1 cellular context compared by ENCODE assay signal in the genomic region with DNA sequence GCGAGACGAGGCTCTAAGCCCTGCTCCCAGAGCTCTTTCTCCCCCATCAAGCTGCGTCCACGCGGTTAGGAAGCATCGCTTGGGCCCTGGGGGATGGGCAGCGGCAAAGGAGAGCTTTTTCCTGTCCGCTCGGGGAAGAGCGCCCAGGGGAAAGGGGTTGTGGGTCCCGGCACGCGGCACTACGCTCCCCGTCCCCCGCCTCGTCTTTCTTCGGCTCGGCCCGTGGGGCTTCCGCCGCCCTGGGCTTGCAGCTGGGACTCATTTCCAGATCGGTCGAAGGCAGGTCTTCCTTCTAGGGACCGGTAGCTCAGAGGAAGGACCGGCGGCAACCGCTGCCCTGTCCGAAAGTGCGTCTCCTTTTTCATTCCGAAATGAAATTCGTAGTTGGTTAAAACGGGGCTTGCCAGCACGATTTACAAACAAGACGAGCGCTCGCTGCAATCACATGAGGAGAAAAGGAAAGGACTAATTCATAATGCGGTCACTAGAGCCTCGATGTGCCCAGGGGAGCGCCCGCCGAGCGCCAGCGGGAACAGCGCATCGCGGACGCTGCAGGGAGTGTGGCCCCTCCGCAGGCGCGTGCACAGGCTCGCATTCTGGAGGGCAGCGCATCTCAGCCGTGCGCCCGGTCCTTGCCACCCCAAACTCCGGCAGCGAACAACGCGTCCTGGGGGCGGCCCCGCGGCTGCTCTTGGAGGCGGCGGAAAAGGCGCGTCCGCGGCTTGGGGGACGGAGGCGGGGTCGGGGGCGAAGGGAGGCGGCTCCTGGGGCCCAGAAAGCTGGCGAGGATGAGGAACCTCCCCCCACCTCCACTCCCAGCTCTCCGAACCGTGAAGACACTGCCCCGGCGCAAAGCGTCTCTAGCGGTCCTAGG.
TF ChIP-seq lines count a peak whose summit lies in the region.

No MANE protein-coding gene starts in this region.

TF ChIP-seq in K562, 482 proteins besides CTCF, POLR2A, EP300 and RAD21 (continued from another document and continues in another):
- TF ChIP-seq NEUROD1 (IDR thresholded peaks at IDR 0.05; ENCODE audit: borderline replicate concordance, low read depth, low read length, partially characterized antibody) = no peak
- TF ChIP-seq ZNF41 (CRISPR knock-in tag; conservative IDR thresholded peaks at IDR 0.05) = no peak
- TF ChIP-seq, protein P1, sequence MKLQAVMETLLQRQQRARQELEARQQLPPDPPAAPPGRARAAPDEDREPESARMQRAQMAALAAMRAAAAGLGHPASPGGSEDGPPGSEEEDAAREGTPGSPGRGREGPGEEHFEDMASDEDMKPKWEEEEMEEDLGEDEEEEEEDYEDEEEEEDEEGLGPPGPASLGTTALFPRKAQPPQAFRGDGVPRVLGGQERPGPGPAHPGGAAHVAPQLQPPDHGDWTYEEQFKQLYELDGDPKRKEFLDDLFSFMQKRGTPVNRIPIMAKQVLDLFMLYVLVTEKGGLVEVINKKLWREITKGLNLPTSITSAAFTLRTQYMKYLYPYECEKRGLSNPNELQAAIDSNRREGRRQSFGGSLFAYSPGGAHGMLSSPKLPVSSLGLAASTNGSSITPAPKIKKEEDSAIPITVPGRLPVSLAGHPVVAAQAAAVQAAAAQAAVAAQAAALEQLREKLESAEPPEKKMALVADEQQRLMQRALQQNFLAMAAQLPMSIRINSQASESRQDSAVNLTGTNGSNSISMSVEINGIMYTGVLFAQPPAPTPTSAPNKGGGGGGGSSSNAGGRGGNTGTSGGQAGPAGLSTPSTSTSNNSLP (IDR thresholded peaks at IDR 0.05; ENCODE audit: borderline replicate concordance, low read depth, low read length) = no peak
- TF ChIP-seq MCM2 (IDR thresholded peaks at IDR 0.05; ENCODE audit: low read depth) = no peak
- no peak for TF ChIP-seq KDM5B (IDR thresholded peaks at IDR 0.05; ENCODE audit: insufficient replicate concordance, low read depth, low read length)
- no peak for TF ChIP-seq ELF2 (CRISPR knock-in tag; IDR thresholded peaks at IDR 0.05)
- no peak for TF ChIP-seq ZNF644 (tag; IDR thresholded peaks at IDR 0.05; ENCODE audit: low read depth)
- TF ChIP-seq, protein P2, sequence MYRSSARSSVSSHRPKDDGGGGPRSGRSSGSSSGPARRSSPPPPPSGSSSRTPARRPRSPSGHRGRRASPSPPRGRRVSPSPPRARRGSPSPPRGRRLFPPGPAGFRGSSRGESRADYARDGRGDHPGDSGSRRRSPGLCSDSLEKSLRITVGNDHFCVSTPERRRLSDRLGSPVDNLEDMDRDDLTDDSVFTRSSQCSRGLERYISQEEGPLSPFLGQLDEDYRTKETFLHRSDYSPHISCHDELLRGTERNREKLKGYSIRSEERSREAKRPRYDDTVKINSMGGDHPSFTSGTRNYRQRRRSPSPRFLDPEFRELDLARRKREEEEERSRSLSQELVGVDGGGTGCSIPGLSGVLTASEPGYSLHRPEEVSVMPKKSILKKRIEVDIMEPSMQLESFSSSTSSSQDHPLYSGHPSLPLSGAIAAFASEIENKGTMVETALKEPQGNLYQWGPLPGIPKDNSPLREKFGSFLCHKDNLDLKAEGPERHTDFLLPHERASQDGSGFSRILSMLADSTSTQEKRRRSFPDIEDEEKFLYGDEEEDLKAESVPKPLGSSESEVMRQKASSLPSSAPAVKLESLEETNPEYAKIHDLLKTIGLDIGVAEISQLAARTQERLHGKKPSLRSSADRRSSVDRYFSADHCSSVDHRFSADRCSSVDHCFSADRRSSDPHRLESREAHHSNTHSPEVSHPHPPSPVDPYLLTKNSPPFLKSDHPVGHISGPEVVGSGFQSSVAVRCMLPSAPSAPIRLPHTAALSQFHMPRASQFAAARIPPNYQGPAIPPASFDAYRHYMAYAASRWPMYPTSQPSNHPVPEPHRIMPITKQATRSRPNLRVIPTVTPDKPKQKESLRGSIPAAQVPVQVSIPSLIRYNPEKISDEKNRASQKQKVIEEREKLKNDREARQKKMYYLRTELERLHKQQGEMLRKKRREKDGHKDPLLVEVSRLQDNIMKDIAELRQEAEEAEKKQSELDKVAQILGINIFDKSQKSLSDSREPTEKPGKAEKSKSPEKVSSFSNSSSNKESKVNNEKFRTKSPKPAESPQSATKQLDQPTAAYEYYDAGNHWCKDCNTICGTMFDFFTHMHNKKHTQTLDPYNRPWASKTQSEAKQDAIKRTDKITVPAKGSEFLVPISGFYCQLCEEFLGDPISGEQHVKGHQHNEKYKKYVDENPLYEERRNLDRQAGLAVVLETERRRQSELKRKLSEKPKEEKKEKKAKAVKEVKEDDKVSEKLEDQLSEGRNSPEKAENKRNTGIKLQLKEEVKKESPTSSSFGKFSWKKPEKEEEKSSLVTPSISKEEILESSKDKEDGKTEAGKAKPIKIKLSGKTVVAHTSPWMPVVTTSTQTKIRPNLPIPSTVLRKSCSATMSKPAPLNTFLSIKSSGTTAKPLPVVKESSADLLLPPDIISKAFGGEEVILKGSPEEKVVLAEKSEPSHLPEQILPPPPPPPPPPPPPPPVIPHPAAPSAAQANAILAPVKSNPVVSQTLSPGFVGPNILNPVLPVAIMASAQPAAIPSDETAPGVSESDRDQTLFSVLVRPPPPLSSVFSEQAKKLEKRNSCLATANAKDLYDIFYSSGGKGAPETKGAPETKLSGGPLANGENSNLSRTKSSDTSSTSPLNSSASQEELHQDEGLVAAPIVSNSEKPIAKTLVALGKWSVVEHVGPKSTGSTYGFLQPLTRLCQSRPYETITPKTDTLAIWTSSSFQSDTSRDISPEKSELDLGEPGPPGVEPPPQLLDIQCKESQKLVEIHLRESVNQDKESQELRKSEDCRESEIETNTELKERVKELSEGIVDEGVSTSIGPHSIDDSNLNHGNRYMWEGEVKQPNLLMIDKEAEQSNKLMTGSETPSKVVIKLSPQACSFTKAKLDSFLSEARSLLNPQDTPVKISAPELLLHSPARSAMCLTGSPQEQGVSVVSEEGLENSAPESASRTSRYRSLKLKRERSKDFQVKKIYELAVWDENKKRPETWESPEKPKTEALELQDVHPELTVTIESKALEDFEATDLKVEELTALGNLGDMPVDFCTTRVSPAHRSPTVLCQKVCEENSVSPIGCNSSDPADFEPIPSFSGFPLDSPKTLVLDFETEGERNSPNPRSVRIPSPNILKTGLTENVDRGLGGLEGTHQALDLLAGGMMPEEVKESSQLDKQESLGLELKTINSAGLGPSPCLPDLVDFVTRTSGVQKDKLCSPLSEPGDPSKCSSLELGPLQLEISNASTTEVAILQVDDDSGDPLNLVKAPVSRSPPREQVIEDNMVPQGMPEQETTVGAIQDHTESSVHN (IDR thresholded peaks at IDR 0.05; ENCODE audit: borderline replicate concordance in 1 of 2, low read depth in 1 of 2) = no peak
- TF ChIP-seq, protein P3, sequence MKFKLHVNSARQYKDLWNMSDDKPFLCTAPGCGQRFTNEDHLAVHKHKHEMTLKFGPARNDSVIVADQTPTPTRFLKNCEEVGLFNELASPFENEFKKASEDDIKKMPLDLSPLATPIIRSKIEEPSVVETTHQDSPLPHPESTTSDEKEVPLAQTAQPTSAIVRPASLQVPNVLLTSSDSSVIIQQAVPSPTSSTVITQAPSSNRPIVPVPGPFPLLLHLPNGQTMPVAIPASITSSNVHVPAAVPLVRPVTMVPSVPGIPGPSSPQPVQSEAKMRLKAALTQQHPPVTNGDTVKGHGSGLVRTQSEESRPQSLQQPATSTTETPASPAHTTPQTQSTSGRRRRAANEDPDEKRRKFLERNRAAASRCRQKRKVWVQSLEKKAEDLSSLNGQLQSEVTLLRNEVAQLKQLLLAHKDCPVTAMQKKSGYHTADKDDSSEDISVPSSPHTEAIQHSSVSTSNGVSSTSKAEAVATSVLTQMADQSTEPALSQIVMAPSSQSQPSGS (CRISPR knock-in tag; IDR thresholded peaks at IDR 0.05) = no peak
- no peak for TF ChIP-seq CBX1 (IDR thresholded peaks at IDR 0.05; ENCODE audit: low read depth)
- TF ChIP-seq, protein P4, sequence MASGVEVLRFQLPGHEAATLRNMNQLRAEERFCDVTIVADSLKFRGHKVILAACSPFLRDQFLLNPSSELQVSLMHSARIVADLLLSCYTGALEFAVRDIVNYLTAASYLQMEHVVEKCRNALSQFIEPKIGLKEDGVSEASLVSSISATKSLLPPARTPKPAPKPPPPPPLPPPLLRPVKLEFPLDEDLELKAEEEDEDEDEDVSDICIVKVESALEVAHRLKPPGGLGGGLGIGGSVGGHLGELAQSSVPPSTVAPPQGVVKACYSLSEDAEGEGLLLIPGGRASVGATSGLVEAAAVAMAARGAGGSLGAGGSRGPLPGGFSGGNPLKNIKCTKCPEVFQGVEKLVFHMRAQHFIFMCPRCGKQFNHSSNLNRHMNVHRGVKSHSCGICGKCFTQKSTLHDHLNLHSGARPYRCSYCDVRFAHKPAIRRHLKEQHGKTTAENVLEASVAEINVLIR (CRISPR knock-in tag; IDR thresholded peaks at IDR 0.05) = no peak
- TF ChIP-seq KAT8 (IDR thresholded peaks at IDR 0.05; ENCODE audit: low read depth) = no peak
- no peak for TF ChIP-seq FOXM1 (IDR thresholded peaks at IDR 0.05; ENCODE audit: low read depth)
- TF ChIP-seq FOXM1 (CRISPR knock-in tag; IDR thresholded peaks at IDR 0.05; ENCODE audit: low read depth) = no peak
- TF ChIP-seq ZNF436 (CRISPR knock-in tag; IDR thresholded peaks at IDR 0.05) = no peak
- TF ChIP-seq CHD1 (IDR thresholded peaks at IDR 0.05; ENCODE audit: low read length) = no peak
- TF ChIP-seq SMARCB1 (IDR thresholded peaks at IDR 0.05; ENCODE audit: insufficient read length, low read depth) = no peak
- no peak for TF ChIP-seq ESRRA (IDR thresholded peaks at IDR 0.05; ENCODE audit: borderline replicate concordance, low read depth)
- no peak; the same call in 1 of the 2 replicates for TF ChIP-seq PHF8 (IDR thresholded peaks at IDR 0.05; ENCODE audit: borderline replicate concordance, low read length)
- no peak for TF ChIP-seq SMARCA4 (IDR thresholded peaks at IDR 0.05)
- TF ChIP-seq CBFA2T2 (conservative IDR thresholded peaks at IDR 0.05) = no peak
- no peak for TF ChIP-seq IRF2 (CRISPR knock-in tag; IDR thresholded peaks at IDR 0.05)
- no peak for TF ChIP-seq FUS (optimal IDR thresholded peaks at IDR 0.05; ENCODE audit: low read depth, low read length)
- TF ChIP-seq, protein P5, sequence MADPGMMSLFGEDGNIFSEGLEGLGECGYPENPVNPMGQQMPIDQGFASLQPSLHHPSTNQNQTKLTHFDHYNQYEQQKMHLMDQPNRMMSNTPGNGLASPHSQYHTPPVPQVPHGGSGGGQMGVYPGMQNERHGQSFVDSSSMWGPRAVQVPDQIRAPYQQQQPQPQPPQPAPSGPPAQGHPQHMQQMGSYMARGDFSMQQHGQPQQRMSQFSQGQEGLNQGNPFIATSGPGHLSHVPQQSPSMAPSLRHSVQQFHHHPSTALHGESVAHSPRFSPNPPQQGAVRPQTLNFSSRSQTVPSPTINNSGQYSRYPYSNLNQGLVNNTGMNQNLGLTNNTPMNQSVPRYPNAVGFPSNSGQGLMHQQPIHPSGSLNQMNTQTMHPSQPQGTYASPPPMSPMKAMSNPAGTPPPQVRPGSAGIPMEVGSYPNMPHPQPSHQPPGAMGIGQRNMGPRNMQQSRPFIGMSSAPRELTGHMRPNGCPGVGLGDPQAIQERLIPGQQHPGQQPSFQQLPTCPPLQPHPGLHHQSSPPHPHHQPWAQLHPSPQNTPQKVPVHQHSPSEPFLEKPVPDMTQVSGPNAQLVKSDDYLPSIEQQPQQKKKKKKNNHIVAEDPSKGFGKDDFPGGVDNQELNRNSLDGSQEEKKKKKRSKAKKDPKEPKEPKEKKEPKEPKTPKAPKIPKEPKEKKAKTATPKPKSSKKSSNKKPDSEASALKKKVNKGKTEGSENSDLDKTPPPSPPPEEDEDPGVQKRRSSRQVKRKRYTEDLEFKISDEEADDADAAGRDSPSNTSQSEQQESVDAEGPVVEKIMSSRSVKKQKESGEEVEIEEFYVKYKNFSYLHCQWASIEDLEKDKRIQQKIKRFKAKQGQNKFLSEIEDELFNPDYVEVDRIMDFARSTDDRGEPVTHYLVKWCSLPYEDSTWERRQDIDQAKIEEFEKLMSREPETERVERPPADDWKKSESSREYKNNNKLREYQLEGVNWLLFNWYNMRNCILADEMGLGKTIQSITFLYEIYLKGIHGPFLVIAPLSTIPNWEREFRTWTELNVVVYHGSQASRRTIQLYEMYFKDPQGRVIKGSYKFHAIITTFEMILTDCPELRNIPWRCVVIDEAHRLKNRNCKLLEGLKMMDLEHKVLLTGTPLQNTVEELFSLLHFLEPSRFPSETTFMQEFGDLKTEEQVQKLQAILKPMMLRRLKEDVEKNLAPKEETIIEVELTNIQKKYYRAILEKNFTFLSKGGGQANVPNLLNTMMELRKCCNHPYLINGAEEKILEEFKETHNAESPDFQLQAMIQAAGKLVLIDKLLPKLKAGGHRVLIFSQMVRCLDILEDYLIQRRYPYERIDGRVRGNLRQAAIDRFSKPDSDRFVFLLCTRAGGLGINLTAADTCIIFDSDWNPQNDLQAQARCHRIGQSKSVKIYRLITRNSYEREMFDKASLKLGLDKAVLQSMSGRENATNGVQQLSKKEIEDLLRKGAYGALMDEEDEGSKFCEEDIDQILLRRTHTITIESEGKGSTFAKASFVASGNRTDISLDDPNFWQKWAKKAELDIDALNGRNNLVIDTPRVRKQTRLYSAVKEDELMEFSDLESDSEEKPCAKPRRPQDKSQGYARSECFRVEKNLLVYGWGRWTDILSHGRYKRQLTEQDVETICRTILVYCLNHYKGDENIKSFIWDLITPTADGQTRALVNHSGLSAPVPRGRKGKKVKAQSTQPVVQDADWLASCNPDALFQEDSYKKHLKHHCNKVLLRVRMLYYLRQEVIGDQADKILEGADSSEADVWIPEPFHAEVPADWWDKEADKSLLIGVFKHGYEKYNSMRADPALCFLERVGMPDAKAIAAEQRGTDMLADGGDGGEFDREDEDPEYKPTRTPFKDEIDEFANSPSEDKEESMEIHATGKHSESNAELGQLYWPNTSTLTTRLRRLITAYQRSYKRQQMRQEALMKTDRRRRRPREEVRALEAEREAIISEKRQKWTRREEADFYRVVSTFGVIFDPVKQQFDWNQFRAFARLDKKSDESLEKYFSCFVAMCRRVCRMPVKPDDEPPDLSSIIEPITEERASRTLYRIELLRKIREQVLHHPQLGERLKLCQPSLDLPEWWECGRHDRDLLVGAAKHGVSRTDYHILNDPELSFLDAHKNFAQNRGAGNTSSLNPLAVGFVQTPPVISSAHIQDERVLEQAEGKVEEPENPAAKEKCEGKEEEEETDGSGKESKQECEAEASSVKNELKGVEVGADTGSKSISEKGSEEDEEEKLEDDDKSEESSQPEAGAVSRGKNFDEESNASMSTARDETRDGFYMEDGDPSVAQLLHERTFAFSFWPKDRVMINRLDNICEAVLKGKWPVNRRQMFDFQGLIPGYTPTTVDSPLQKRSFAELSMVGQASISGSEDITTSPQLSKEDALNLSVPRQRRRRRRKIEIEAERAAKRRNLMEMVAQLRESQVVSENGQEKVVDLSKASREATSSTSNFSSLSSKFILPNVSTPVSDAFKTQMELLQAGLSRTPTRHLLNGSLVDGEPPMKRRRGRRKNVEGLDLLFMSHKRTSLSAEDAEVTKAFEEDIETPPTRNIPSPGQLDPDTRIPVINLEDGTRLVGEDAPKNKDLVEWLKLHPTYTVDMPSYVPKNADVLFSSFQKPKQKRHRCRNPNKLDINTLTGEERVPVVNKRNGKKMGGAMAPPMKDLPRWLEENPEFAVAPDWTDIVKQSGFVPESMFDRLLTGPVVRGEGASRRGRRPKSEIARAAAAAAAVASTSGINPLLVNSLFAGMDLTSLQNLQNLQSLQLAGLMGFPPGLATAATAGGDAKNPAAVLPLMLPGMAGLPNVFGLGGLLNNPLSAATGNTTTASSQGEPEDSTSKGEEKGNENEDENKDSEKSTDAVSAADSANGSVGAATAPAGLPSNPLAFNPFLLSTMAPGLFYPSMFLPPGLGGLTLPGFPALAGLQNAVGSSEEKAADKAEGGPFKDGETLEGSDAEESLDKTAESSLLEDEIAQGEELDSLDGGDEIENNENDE (IDR thresholded peaks at IDR 0.05; ENCODE audit: low read depth, low read length) = no peak
- no peak for TF ChIP-seq YBX1 (IDR thresholded peaks at IDR 0.05)
- no peak for TF ChIP-seq SRSF9 (IDR thresholded peaks at IDR 0.05; ENCODE audit: borderline replicate concordance, low read depth, low read length)
